In the genomic region with DNA sequence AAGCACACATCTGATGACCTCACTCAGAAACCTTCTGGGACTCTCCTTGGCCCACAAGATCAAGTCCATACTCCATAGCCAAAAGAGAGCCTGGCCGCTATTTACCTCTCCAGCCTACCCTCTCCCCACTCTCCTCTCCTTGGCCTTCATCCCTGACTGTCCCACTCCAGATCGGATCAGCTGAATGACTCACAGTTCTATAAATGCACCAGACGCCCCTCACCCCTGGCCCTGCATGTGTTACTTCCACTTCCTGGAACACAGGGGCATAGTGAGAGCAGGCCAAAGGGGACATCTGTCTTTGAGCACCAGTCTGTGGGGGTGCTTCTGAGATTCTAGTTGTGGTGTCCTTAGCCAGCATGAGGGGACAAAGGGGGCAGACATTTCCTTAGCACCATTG, we compare ENCODE assay signal across 19 cellular contexts.
"Had no signal": no experiment of that assay in that cellular context is flagged by ENCODE, and none has a peak within 500 bp of the region (broad histone marks: within the 10 kb centered on the region; RNA-seq: fewer than 3 reads in every experiment).

No MANE protein-coding gene starts in this region.

- H3K9me3 Mint-ChIP-seq: activated CD4-positive, alpha-beta memory T cell treated with anti-CD3 and anti-CD28 coated beads for 36 hours; activated naive CD4-positive, alpha-beta T cell treated with anti-CD3 and anti-CD28 coated beads, Interleukin-2, amount 50 U/mL, for 72 hours; natural killer cell treated with Interleukin-12 subunit alpha and Interleukin-12 subunit beta and Interleukin-15 and Interleukin-18, amount 100 ng/mL, for 72 hours; stimulated activated naive CD8-positive, alpha-beta T cell treated with anti-CD3 and anti-CD28 coated beads, Interleukin-15, Interleukin-2, amounts not matched to agents 100 ng/mL and 50 ng/mL, for 24 hours; T-helper 1 cell treated with Interleukin-12 subunit alpha and Interleukin-12 subunit beta and Interleukin-4 antibody, amounts not matched to agents 30 μg/mL and 1 μg/mL, for 36 hours had no signal

- H3K27me3 Mint-ChIP-seq: activated CD4-positive, alpha-beta memory T cell treated with anti-CD3 and anti-CD28 coated beads for 36 hours; activated CD8-positive, alpha-beta memory T cell treated with anti-CD3 and anti-CD28 coated beads, Interleukin-2, amount 10 ng/mL, durations not matched to agents 7 days and 5 days; stimulated activated naive CD8-positive, alpha-beta T cell treated with anti-CD3 and anti-CD28 coated beads, Interleukin-15, Interleukin-2, amounts not matched to agents 100 ng/mL and 50 ng/mL, for 24 hours had no signal

- H3K4me1 ChIP-seq: esophagus muscularis mucosa, left lung, upper lobe of left lung had no signal

- H3K36me3 Mint-ChIP-seq: activated CD4-positive, alpha-beta memory T cell treated with anti-CD3 and anti-CD28 coated beads for 36 hours; activated CD8-positive, alpha-beta memory T cell treated with anti-CD3 and anti-CD28 coated beads, Interleukin-2, amount 10 ng/mL, durations not matched to agents 7 days and 5 days; activated naive CD4-positive, alpha-beta T cell treated with anti-CD3 and anti-CD28 coated beads, Interleukin-2, amount 50 U/mL, for 72 hours; natural killer cell treated with Interleukin-12 subunit alpha and Interleukin-12 subunit beta and Interleukin-15 and Interleukin-18, amount 100 ng/mL, for 72 hours had no signal

- H3K27ac ChIP-seq: coronary artery, esophagus muscularis mucosa, left lung, ovary, suprapubic skin, upper lobe of left lung had no signal

- H3K4me3 Mint-ChIP-seq: activated CD4-positive, alpha-beta memory T cell treated with anti-CD3 and anti-CD28 coated beads for 36 hours; activated CD4-positive, alpha-beta T cell treated with anti-CD3 and anti-CD28 coated beads for 36 hours; activated CD8-positive, alpha-beta memory T cell treated with anti-CD3 and anti-CD28 coated beads, Interleukin-2, amount 10 ng/mL, durations not matched to agents 7 days and 5 days; natural killer cell treated with Interleukin-12 subunit alpha and Interleukin-12 subunit beta and Interleukin-15 and Interleukin-18, amount 100 ng/mL, for 72 hours; stimulated activated naive CD8-positive, alpha-beta T cell treated with anti-CD3 and anti-CD28 coated beads, Interleukin-15, Interleukin-2, amounts not matched to agents 100 ng/mL and 50 ng/mL, for 24 hours; T-helper 1 cell treated with Interleukin-12 subunit alpha and Interleukin-12 subunit beta and Interleukin-4 antibody, amounts not matched to agents 30 μg/mL and 1 μg/mL, for 36 hours had no signal

- H3K27ac Mint-ChIP-seq: activated CD4-positive, alpha-beta memory T cell treated with anti-CD3 and anti-CD28 coated beads for 36 hours; activated CD4-positive, alpha-beta T cell treated with anti-CD3 and anti-CD28 coated beads for 36 hours; activated CD8-positive, alpha-beta memory T cell treated with anti-CD3 and anti-CD28 coated beads, Interleukin-2, amount 10 ng/mL, durations not matched to agents 7 days and 5 days; activated naive CD4-positive, alpha-beta T cell treated with anti-CD3 and anti-CD28 coated beads, Interleukin-2, amount 50 U/mL, for 72 hours; natural killer cell treated with Interleukin-12 subunit alpha and Interleukin-12 subunit beta and Interleukin-15 and Interleukin-18, amount 100 ng/mL, for 72 hours; stimulated activated naive CD8-positive, alpha-beta T cell treated with anti-CD3 and anti-CD28 coated beads, Interleukin-15, Interleukin-2, amounts not matched to agents 100 ng/mL and 50 ng/mL, for 24 hours; T-helper 1 cell treated with Interleukin-12 subunit alpha and Interleukin-12 subunit beta and Interleukin-4 antibody, amounts not matched to agents 30 μg/mL and 1 μg/mL, for 36 hours had no signal

- H3K4me1 Mint-ChIP-seq: activated CD4-positive, alpha-beta T cell treated with anti-CD3 and anti-CD28 coated beads for 36 hours; activated CD8-positive, alpha-beta memory T cell treated with anti-CD3 and anti-CD28 coated beads, Interleukin-2, amount 10 ng/mL, durations not matched to agents 7 days and 5 days had no signal

- ATAC-seq: activated CD4-positive, alpha-beta T cell treated with anti-CD3 and anti-CD28 coated beads for 36 hours; activated CD8-positive, alpha-beta memory T cell treated with anti-CD3 and anti-CD28 coated beads, Interleukin-2, amount 10 ng/mL, durations not matched to agents 7 days and 5 days; activated naive CD4-positive, alpha-beta T cell treated with anti-CD3 and anti-CD28 coated beads, Interleukin-2, amount 50 U/mL, for 72 hours; left lung; natural killer cell treated with Interleukin-12 subunit alpha and Interleukin-12 subunit beta and Interleukin-15 and Interleukin-18, amount 100 ng/mL, for 72 hours had no signal

- H3K4me3 ChIP-seq: coronary artery, esophagus muscularis mucosa, left lung, ovary, suprapubic skin, upper lobe of left lung had no signal

- FAIRE-seq: keratinocyte had no signal

- DNase-seq: activated CD4-positive, alpha-beta memory T cell treated with anti-CD3 and anti-CD28 coated beads for 36 hours; activated CD4-positive, alpha-beta T cell treated with anti-CD3 and anti-CD28 coated beads for 36 hours; activated CD8-positive, alpha-beta memory T cell treated with anti-CD3 and anti-CD28 coated beads, Interleukin-2, amount 10 ng/mL, durations not matched to agents 7 days and 5 days; activated T-cell treated with anti-CD3 and anti-CD28 coated beads, Interleukin-2, amount 50 U/mL, for 1 hour; central memory CD4-positive, alpha-beta T cell; hippocampal formation; left lung; ovary; stimulated activated CD4-positive, alpha-beta T cell treated with anti-CD3 and anti-CD28 coated beads, Interleukin-4, amount 100 ng/mL, for 4 hours; stimulated activated CD8-positive, alpha-beta memory T cell treated with anti-CD3 and anti-CD28 coated beads, Interleukin-4, amount 100 ng/mL, for 48 hours; upper lobe of left lung had no signal

- H3K9me3 ChIP-seq: esophagus muscularis mucosa, left lung, ovary, suprapubic skin, upper lobe of left lung had no signal

- H3K36me3 ChIP-seq: esophagus muscularis mucosa, left lung, ovary, suprapubic skin, upper lobe of left lung had no signal

- H3K27me3 ChIP-seq: left lung, ovary, suprapubic skin, upper lobe of left lung had no signal
